ENCODE assay signal across 9 cellular contexts in the genomic region with DNA sequence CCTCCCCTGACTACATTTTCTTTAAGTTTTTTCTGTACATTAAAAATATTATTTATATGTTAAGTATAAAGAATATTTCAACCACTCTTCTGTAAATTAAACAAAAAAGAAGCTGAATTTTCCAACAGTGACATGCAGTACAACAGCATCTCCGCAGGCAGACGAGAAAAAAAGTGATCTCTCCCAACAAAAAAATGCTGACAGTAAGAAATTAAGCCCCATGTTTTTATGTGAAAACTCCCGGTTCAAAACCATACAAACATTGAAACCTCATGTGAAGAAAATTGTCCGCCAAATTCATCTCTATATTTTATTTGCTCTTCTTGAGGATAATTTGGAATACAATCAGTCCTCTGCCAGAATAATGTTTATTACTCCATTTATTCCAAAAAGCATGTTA.
"Had no signal": no experiment of that assay in that cellular context is flagged by ENCODE, and none has a peak within 500 bp of the region (broad histone marks: within the 10 kb centered on the region; RNA-seq: fewer than 3 reads in every experiment).

No MANE protein-coding gene starts in this region.

- H3K4me3 ChIP-seq: GM23248, HAP-1 had no signal

- H3K9ac ChIP-seq: GM23248 had no signal

- H3K27me3 Mint-ChIP-seq: IgD-negative memory B cell had no signal

- H3K27ac ChIP-seq: GM23248, HL-60 had no signal

- H3K9me3 Mint-ChIP-seq: HFFc6 had no signal

- H3K4me1 ChIP-seq: HAP-1 had no signal

- H3K36me3 ChIP-seq: HAP-1 had no signal

- DNase-seq: GM23248, GOT3, H7, HFFc6, KG1 had no signal

- H3K9me3 ChIP-seq: HAP-1 had no signal

- ATAC-seq: HCT116 had no signal

- H2AFZ ChIP-seq: GM23248 had no signal

- H3K27ac Mint-ChIP-seq: HFFc6, IgD-negative memory B cell had no signal

- H3K4me3 Mint-ChIP-seq: HFFc6, IgD-negative memory B cell had no signal
